Comparison of ENCODE assay signal across 31 cellular contexts in the genomic region with DNA sequence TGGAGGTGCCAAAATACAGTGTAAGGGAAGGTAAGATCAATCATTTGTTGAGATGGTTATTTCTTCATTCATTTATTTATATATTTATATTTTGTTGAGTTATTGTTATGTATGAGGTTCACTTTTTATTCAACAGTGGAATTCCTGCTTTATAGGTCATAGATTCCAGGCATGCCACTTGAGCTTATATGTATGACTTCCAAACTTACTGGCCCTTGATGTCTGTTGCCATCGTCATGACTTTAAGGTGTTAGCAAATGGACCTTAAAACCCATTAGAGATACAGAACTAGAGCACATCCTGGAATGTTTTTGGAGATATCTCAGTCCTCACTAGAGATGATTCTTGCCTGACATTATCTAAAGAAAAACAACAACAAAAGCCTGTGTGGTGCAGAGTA. TPM values are rescaled to one million over a fixed set of nuclear protein-coding genes. Genes with fewer than 3 reads are reported as not detected.
"Had no signal": no experiment of that assay in that cellular context is flagged by ENCODE, and none has a peak within 500 bp of the region (broad histone marks: within the 10 kb centered on the region; RNA-seq: fewer than 3 reads in every experiment).

No MANE protein-coding gene starts in this region.

- H3K27ac ChIP-seq: ascending aorta, SJSA1, WERI-Rb-1 had no signal

- H3K36me3 ChIP-seq: ascending aorta, SJSA1, WERI-Rb-1 had no signal

- ATAC-seq: activated CD8-positive, alpha-beta memory T cell treated with anti-CD3 and anti-CD28 coated beads, Interleukin-2, amount 10 ng/mL, durations not matched to agents 7 days and 5 days; activated T-cell treated with anti-CD3 and anti-CD28 coated beads, Interleukin-2, amount 50 U/mL, for 72 hours; activated T-helper 17 cell treated with anti-CD3 and anti-CD28 coated beads, Interleukin-2, amount 50 U/mL, for 72 hours; Panc1 had no signal

- H3K9me3 ChIP-seq: ascending aorta, SJSA1 had no signal

- H3K27me3 ChIP-seq: ascending aorta, SJSA1 had no signal

- H3K4me1 ChIP-seq: ascending aorta, SJSA1 had no signal

- DNase-seq: activated CD4-positive, alpha-beta memory T cell treated with anti-CD3 and anti-CD28 coated beads, Interleukin-2, amount 10 ng/mL, durations not matched to agents 7 days and 5 days; activated CD4-positive, alpha-beta T cell treated with anti-CD3 and anti-CD28 coated beads for 1 hour; activated CD4-positive, alpha-beta T cell treated with anti-CD3 and anti-CD28 coated beads for 48 hours; activated CD4-positive, CD25-positive, alpha-beta regulatory T cell; activated CD8-positive, alpha-beta memory T cell treated with anti-CD3 and anti-CD28 coated beads for 24 hours; activated CD8-positive, alpha-beta memory T cell treated with anti-CD3 and anti-CD28 coated beads, Interleukin-2, amount 10 ng/mL, durations not matched to agents 7 days and 5 days; activated effector memory CD4-positive, alpha-beta T cell treated with anti-CD3 and anti-CD28 coated beads, Interleukin-2, amount 50 U/mL, for 16 hours; activated naive CD4-positive, alpha-beta T cell treated with Interleukin-2 at 50 U/mL for 16 hours; activated naive CD8-positive, alpha-beta T cell treated with anti-CD3 and anti-CD28 coated beads, Interleukin-2, amount 10 ng/mL, durations not matched to agents 7 days and 5 days; activated T-cell treated with anti-CD3 and anti-CD28 coated beads, Interleukin-2, amount 50 U/mL, for 1 hour; activated T-cell treated with anti-CD3 and anti-CD28 coated beads, Interleukin-2, amount 50 U/mL, for 72 hours; amygdala; caudate nucleus; cerebellar nuclear complex; NCI-H1092 treated with DMSO at 0.1 percent for 48 hours; NCI-H1417 treated with DMSO at 0.1 percent for 48 hours; NCI-H1930; NCI-H345; NCI-H524 treated with DMSO at 0.1 percent for 48 hours; SHP77 treated with DMSO at 0.1 percent for 48 hours; SW 1271; T-helper 1 cell; T-helper 2 cell; T-helper 9 cell; WERI-Rb-1 had no signal

- H3K4me3 ChIP-seq: ascending aorta, SJSA1 had no signal

RNA-seq across cellular contexts. Expression of a gene that starts 25.9 kb away (rescaled TPM):
- total RNA-seq: activated CD4-positive, alpha-beta memory T cell treated with anti-CD3 and anti-CD28 coated beads, Interleukin-2, amount 10 ng/mL, durations not matched to agents 7 days and 5 days; activated CD8-positive, alpha-beta memory T cell treated with anti-CD3 and anti-CD28 coated beads, Interleukin-2, amount 10 ng/mL, durations not matched to agents 7 days and 5 days; activated naive CD8-positive, alpha-beta T cell treated with anti-CD3 and anti-CD28 coated beads, Interleukin-2, amount 10 ng/mL, durations not matched to agents 7 days and 5 days; activated T-cell treated with anti-CD3 and anti-CD28 coated beads, Interleukin-2, amount 50 U/mL, for 72 hours; activated T-helper 17 cell treated with anti-CD3 and anti-CD28 coated beads, Interleukin-2, amount 50 U/mL, for 72 hours; bronchial epithelial cell; RPMI7951 had no signal
